25 cellular contexts compared by ENCODE assay signal in genomic region chrX:96538104-96538725, GRCh38.
DNase-seq lines count a peak whose midpoint lies in the region; ATAC-seq, FAIRE-seq and TF ChIP-seq lines count a peak whose summit lies in the region.
"Had no signal": no experiment of that assay in that cellular context is flagged by ENCODE, and none has a peak within 500 bp of the region (broad histone marks: within the 10 kb centered on the region; RNA-seq: fewer than 3 reads in every experiment).

No MANE protein-coding gene starts in this region.

- no peaks in the 10 kb centered on the region for H3K9me3 Mint-ChIP-seq in type B pancreatic cell
- H3K9me3 Mint-ChIP-seq: central memory CD8-positive, alpha-beta T cell; nephron had no signal

- no peak overlapping the region for H3K27ac ChIP-seq in mammary epithelial cell (ENCODE audit: insufficient read depth, low read depth, low read length)
- no peak overlapping the region for H3K27ac ChIP-seq in breast epithelium
- no peak overlapping the region for H3K27ac ChIP-seq in keratinocyte (ENCODE audit: control insufficient read depth, insufficient read depth, low read length)
- no peak overlapping the region for H3K27ac ChIP-seq in MM.1S (ENCODE audit: low read length)
- H3K27ac ChIP-seq: esophagus muscularis mucosa, gastroesophageal sphincter, ovary, right lobe of liver, SJCRH30, upper lobe of right lung had no signal

- peak overlapping the region; percentile 27 for H3K4me3 Mint-ChIP-seq in type B pancreatic cell
- H3K4me3 Mint-ChIP-seq: activated CD4-positive, alpha-beta T cell treated with anti-CD3 and anti-CD28 coated beads for 36 hours; central memory CD8-positive, alpha-beta T cell; nephron had no signal

- H3K9me2 ChIP-seq in MM.1S (replicated peaks; ENCODE audit: insufficient read depth, low read length): no peaks in the 10 kb centered on the region

- peaks cover 4% of the 10 kb centered on the region; the same call in 1 of the 2 replicates for H3F3A ChIP-seq in MM.1S (ENCODE audit: insufficient read depth, low read length)

- H3K36me3 Mint-ChIP-seq in type B pancreatic cell: no peaks in the 10 kb centered on the region

- TF ChIP-seq POLR2A in breast epithelium (IDR thresholded peaks at IDR 0.05): no peak

- H3K4me2 ChIP-seq in mammary epithelial cell (ENCODE audit: insufficient read depth, low read depth, low read length): no peak overlapping the region
- H3K4me2 ChIP-seq in keratinocyte (ENCODE audit: control insufficient read depth, extremely low read depth, insufficient read depth, low read depth, low read length): peak overlapping the region; percentile 30
- H3K4me2 ChIP-seq in MM.1S (ENCODE audit: low read depth, low read length): no peak overlapping the region

- intact Hi-C loops in mammary epithelial cell (cut with micrococcal nuclease): no loop called here
- intact Hi-C loops in breast epithelium (cut with DNase I; ENCODE audit: low total_unique reads): no loop called here

- H3K4me1 ChIP-seq in mammary epithelial cell (ENCODE audit: insufficient read depth, low read length) (no peaks in the 10 kb centered on the region), breast epithelium (no peaks in the 10 kb centered on the region), keratinocyte (ENCODE audit: control insufficient read depth, extremely low read depth, insufficient read depth, low read length) (no peaks in the 10 kb centered on the region), MM.1S (ENCODE audit: low read length) (peaks cover 12% of the 10 kb centered on the region)
- H3K4me1 ChIP-seq: gastroesophageal sphincter, right lobe of liver, SJCRH30, upper lobe of right lung had no signal

- no peaks in the 10 kb centered on the region for H3K27me3 Mint-ChIP-seq in type B pancreatic cell
- H3K27me3 Mint-ChIP-seq: activated CD4-positive, alpha-beta T cell treated with anti-CD3 and anti-CD28 coated beads for 36 hours; central memory CD8-positive, alpha-beta T cell had no signal

- CTCF ChIA-PET in mammary epithelial cell (lab: Charles Lee; ENCODE audit: low non-redundant PET): no interaction called here

- no peak for TF ChIP-seq CTCF in mammary epithelial cell (conservative IDR thresholded peaks at IDR 0.05 in 1 of 2, IDR thresholded peaks at IDR 0.05 in 1 of 2; ENCODE audit: extremely low read depth in 1 of 2, insufficient read depth in 1 of 2, low read depth in 1 of 2, low read length in 2 of 2)
- no peak for TF ChIP-seq CTCF in breast epithelium (IDR thresholded peaks at IDR 0.05)
- TF ChIP-seq CTCF in keratinocyte (optimal IDR thresholded peaks at IDR 0.05 in 1 of 3, IDR thresholded peaks at IDR 0.05 in 1 of 3, conservative IDR thresholded peaks at IDR 0.05 in 1 of 3; ENCODE audit: extremely low read depth in 1 of 3, insufficient read depth in 2 of 3, low read length in 3 of 3): no peak
- no peak for TF ChIP-seq CTCF in type B pancreatic cell (conservative IDR thresholded peaks at IDR 0.05)
- no peak for TF ChIP-seq CTCF in MM.1S (IDR thresholded peaks at IDR 0.05; ENCODE audit: low read length)

- H3K9ac ChIP-seq in mammary epithelial cell (ENCODE audit: insufficient read depth, low read length): no peak overlapping the region
- no peak overlapping the region for H3K9ac ChIP-seq in keratinocyte (ENCODE audit: control insufficient read depth, extremely low read depth, insufficient read depth, low read length)
- H3K9ac ChIP-seq in MM.1S (ENCODE audit: low read length): no peak overlapping the region

- H3K79me2 ChIP-seq in mammary epithelial cell (ENCODE audit: insufficient read depth, low read length) (no peaks in the 10 kb centered on the region), keratinocyte (ENCODE audit: control insufficient read depth, insufficient read depth, low read length) (no peaks in the 10 kb centered on the region), MM.1S (ENCODE audit: low read length) (no peaks in the 10 kb centered on the region)

- H3K4me3 ChIP-seq in mammary epithelial cell (replicated peaks in 1 of 3; ENCODE audit: insufficient read depth in 1 of 3, low read depth in 2 of 3, low read length in 3 of 3) (no peak overlapping the region), breast epithelium (no peak overlapping the region), keratinocyte (ENCODE audit: control insufficient read depth in 2 of 3, extremely low read depth in 1 of 3, insufficient read depth in 2 of 3, low read depth in 1 of 3, low read length in 3 of 3) (no peak overlapping the region), MM.1S (ENCODE audit: low read length) (no peak overlapping the region)
- H3K4me3 ChIP-seq: esophagus muscularis mucosa, gastroesophageal sphincter, ovary, right lobe of liver, SJCRH30, upper lobe of right lung had no signal

- no peaks in the 10 kb centered on the region for H3K27me3 ChIP-seq in mammary epithelial cell (ENCODE audit: insufficient read depth, low read length)
- H3K27me3 ChIP-seq in breast epithelium: peaks cover 0 to 39% of the 10 kb centered on the region in 2 donors
- no peaks in the 10 kb centered on the region for H3K27me3 ChIP-seq in keratinocyte (ENCODE audit: control insufficient read depth, extremely low read depth, insufficient read depth, low read length)
- no peaks in the 10 kb centered on the region for H3K27me3 ChIP-seq in MM.1S (replicated peaks; ENCODE audit: insufficient read depth, low read length)
- H3K27me3 ChIP-seq: esophagus muscularis mucosa, gastroesophageal sphincter, ovary, right lobe of liver, SJCRH30, upper lobe of right lung had no signal

- no peak for ATAC-seq in GM19463 (IDR thresholded peaks at IDR 0.05; ENCODE audit: unreplicated experiment)
- ATAC-seq: activated CD4-positive, alpha-beta T cell treated with anti-CD3 and anti-CD28 coated beads for 36 hours; gastroesophageal sphincter; right lobe of liver; upper lobe of right lung had no signal

- H3K4me1 Mint-ChIP-seq in type B pancreatic cell (ENCODE audit: unreplicated experiment): no peaks in the 10 kb centered on the region
- H3K4me1 Mint-ChIP-seq: activated CD4-positive, alpha-beta T cell treated with anti-CD3 and anti-CD28 coated beads for 36 hours; central memory CD8-positive, alpha-beta T cell had no signal

- WGBS in mammary epithelial cell (ENCODE audit: low coverage, missing lambda C conversion rate): 67% methylated on average over 11 of the region's 12 CpGs

- H3K9me3 ChIP-seq in mammary epithelial cell (replicated peaks; ENCODE audit: insufficient read depth, low read length) (no peaks in the 10 kb centered on the region), breast epithelium (no peaks in the 10 kb centered on the region), keratinocyte (ENCODE audit: control insufficient read depth, low read depth, low read length) (no peaks in the 10 kb centered on the region), MM.1S (replicated peaks; ENCODE audit: insufficient read depth, low read length) (no peaks in the 10 kb centered on the region)
- H3K9me3 ChIP-seq: esophagus muscularis mucosa, gastroesophageal sphincter, ovary, right lobe of liver, SJCRH30, upper lobe of right lung had no signal

- no peaks in the 10 kb centered on the region for H3K9me1 ChIP-seq in keratinocyte (ENCODE audit: control insufficient read depth, extremely low read depth, insufficient read depth, low read length)

- FAIRE-seq in keratinocyte (lab: Jason Lieb, UNC): no peak

- H2AFZ ChIP-seq in mammary epithelial cell (ENCODE audit: low read depth, low read length) (no peak overlapping the region), keratinocyte (ENCODE audit: control insufficient read depth, low read length) (no peak overlapping the region), MM.1S (ENCODE audit: low read length) (no peak overlapping the region)

- no TSS peak for BruUV-seq in mammary epithelial cell (replicated peaks; lab: Mats Ljungman, UMichigan)

- no peaks in the 10 kb centered on the region for H3K36me3 ChIP-seq in mammary epithelial cell (ENCODE audit: insufficient read depth, low read length)
- H3K36me3 ChIP-seq in breast epithelium: no peaks in the 10 kb centered on the region
- H3K36me3 ChIP-seq in keratinocyte (ENCODE audit: control insufficient read depth in 2 of 2, extremely low read depth in 1 of 2, insufficient read depth in 2 of 2, low read length in 2 of 2): no peaks in the 10 kb centered on the region
- no peaks in the 10 kb centered on the region for H3K36me3 ChIP-seq in MM.1S (replicated peaks; ENCODE audit: insufficient read depth, low read length)
- H3K36me3 ChIP-seq: esophagus muscularis mucosa, gastroesophageal sphincter, ovary, right lobe of liver, SJCRH30, upper lobe of right lung had no signal

- dilution Hi-C loops in mammary epithelial cell (cut with HindIII; ENCODE audit: low sequenced_read_pairs): no loop called here
- dilution Hi-C loops in keratinocyte (cut with MboI; ENCODE audit: extremely low pct_ligation_motif_present, low sequenced_read_pairs): no loop called here

- H4K20me1 ChIP-seq in mammary epithelial cell (ENCODE audit: insufficient read depth, low read length) (no peaks in the 10 kb centered on the region), keratinocyte (ENCODE audit: control insufficient read depth, extremely low read depth, insufficient read depth, low read length) (no peaks in the 10 kb centered on the region), MM.1S (ENCODE audit: insufficient read depth, low read length) (no peaks in the 10 kb centered on the region)

- DNase-seq in mammary epithelial cell: peak; percentile 0
- DNase-seq in breast epithelium (ENCODE audit: low spot score in 2 of 2): no peak
- peak; percentile 46 for DNase-seq in RPMI7951 (ENCODE audit: low read depth)
- DNase-seq in keratinocyte (ENCODE audit: low read depth, low spot score): no peak
- no peak for DNase-seq in type B pancreatic cell (ENCODE audit: extremely low spot score, unreplicated experiment)
- DNase-seq in MM.1S: no peak
- no peak for DNase-seq in mesenteric fat pad (ENCODE audit: low spot score)
- DNase-seq: activated CD4-positive, alpha-beta T cell treated with anti-CD3 and anti-CD28 coated beads for 36 hours; activated naive CD4-positive, alpha-beta T cell treated with anti-CD3 and anti-CD28 coated beads, Interleukin-2, amount 50 U/mL, for 16 hours; activated T-cell treated with anti-CD3 and anti-CD28 coated beads, Interleukin-2, amount 50 U/mL, for 48 hours; AML-193; aorta; COR-L47; GOT3; NCI-H1417; NCI-H2107; ovary; right lobe of liver; SJCRH30; upper lobe of right lung had no signal

- in situ Hi-C loops in mammary epithelial cell (cut with MboI; ENCODE audit: low sequenced_read_pairs in 2 of 2): no loop called here

- H3K27ac Mint-ChIP-seq in type B pancreatic cell: peak overlapping the region; percentile 41
- H3K27ac Mint-ChIP-seq: activated CD4-positive, alpha-beta T cell treated with anti-CD3 and anti-CD28 coated beads for 36 hours; nephron had no signal

Comparison
In these comparisons a context has a peak if more than half of its experiments do, and no peak if none do; other contexts are left out.
1. DNase-seq: peak in mammary epithelial cell (single experiment) and RPMI7951 (single experiment); none in breast epithelium (0 of 2), keratinocyte (single experiment), type B pancreatic cell (single experiment), MM.1S (single experiment) and mesenteric fat pad (single experiment).